ENCODE assay signal across 1 cellular context in the genomic region with DNA sequence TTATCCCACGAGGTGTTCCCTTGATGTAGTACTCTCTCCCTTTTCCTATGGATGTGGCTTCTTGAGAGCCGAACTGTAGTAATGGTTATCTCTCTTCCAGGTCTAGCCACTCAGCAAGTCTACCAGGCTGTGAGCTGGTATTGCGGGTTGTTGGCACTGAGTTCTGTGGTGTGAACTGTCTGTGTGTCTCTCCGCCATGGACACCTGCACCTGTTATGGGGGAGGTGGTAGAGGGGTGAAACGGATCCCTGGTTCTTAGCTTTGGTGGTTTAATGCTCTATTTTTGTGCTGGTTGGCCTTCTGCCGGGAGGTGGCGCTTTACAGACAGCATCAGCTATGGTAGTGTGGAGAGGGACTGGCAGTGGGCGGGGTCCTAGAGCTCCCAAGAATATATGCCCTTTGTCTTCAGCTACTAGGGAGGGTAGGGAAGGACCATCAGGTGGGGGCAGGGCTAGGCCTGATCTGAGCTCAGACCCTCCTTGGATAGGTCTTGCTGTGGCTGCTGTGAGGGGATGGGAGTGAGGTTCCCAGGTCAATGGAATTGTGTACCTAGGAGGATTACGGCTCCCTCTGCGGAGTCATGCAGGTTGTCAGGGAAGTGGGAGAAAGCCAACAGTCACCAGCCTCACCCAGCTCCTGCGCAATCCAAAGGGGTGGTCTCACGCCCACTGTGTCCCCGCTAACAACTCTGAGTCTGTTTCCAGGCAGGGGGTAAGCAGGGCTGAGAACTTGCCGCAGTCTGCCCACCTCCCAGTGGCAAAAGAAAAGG.
TF ChIP-seq lines count a peak whose summit lies in the region.

No MANE protein-coding gene starts in this region.

TF ChIP-seq in endothelial cell of umbilical vein, 7 proteins besides CTCF, POLR2A, EP300 and RAD21:
- no peak for TF ChIP-seq POLR2AphosphoS5 (IDR thresholded peaks at IDR 0.05; ENCODE audit: insufficient read depth, low read depth, low read length)
- TF ChIP-seq EZH2 (IDR thresholded peaks at IDR 0.05; ENCODE audit: borderline replicate concordance, low read depth, low read length, severe bottlenecking), result no peak
- TF ChIP-seq MYC (IDR thresholded peaks at IDR 0.05; ENCODE audit: low read depth, low read length), result no peak
- no peak for TF ChIP-seq FOS (IDR thresholded peaks at IDR 0.05; ENCODE audit: borderline replicate concordance, insufficient read depth, low read length)
- no peak for TF ChIP-seq GATA2 (IDR thresholded peaks at IDR 0.05; ENCODE audit: insufficient read depth, insufficient read length, low read depth, low read length)
- TF ChIP-seq, protein P1, sequence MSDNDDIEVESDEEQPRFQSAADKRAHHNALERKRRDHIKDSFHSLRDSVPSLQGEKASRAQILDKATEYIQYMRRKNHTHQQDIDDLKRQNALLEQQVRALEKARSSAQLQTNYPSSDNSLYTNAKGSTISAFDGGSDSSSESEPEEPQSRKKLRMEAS (IDR thresholded peaks at IDR 0.05; ENCODE audit: insufficient read depth, insufficient read length), result no peak
- no peak for TF ChIP-seq JUN (IDR thresholded peaks at IDR 0.05; ENCODE audit: borderline replicate concordance, insufficient read depth, insufficient read length, low read depth)
